Comparison of ENCODE assay signal across 18 cellular contexts in genomic region chr5:180704362-180704761, GRCh38. TPM values are rescaled to one million over a fixed set of nuclear protein-coding genes. Genes with fewer than 3 reads are reported as not detected.
DNase-seq lines count a peak whose midpoint lies in the region; ATAC-seq, FAIRE-seq and TF ChIP-seq lines count a peak whose summit lies in the region.
"Had no signal": no experiment of that assay in that cellular context is flagged by ENCODE, and none has a peak within 500 bp of the region (broad histone marks: within the 10 kb centered on the region; RNA-seq: fewer than 3 reads in every experiment).

No MANE protein-coding gene starts in this region.

- no peak for TF ChIP-seq POLR2A in A549 (IDR thresholded peaks at IDR 0.05; ENCODE audit: low read length)

- H3K9me3 ChIP-seq in A549 (no peaks in the 10 kb centered on the region), Panc1 (ENCODE audit: control insufficient read depth, insufficient read depth, low read depth, low read length) (no peaks in the 10 kb centered on the region)
- H3K9me3 ChIP-seq: MG63, ovary had no signal

- no peak overlapping the region for H3K27ac Mint-ChIP-seq in activated CD4-positive, alpha-beta T cell treated with anti-CD3 and anti-CD28 coated beads, Interleukin-2, amount 10 ng/mL, durations not matched to agents 7 days and 5 days
- H3K27ac Mint-ChIP-seq: activated naive CD4-positive, alpha-beta T cell treated with anti-CD3 and anti-CD28 coated beads, Interleukin-2, amount 10 ng/mL, durations not matched to agents 7 days and 5 days; stimulated activated naive CD8-positive, alpha-beta T cell treated with anti-CD3 and anti-CD28 coated beads, Interleukin-15, amount 100 ng/mL, for 72 hours had no signal

- POLR2A ChIA-PET in A549 (lab: Yijun Ruan, JAX) (no interaction called here), HEK293T (lab: Yijun Ruan, JAX) (no interaction called here), Panc1 (lab: Charles Lee) (no interaction called here)
- POLR2A ChIA-PET in activated CD4-positive, alpha-beta T cell treated with anti-CD3 and anti-CD28 coated beads, Interleukin-2, amount 10 ng/mL, durations not matched to agents 7 days and 5 days (lab: Charles Lee): no interaction called here

- WGBS in A549 (ENCODE audit: missing lambda C conversion rate): 18% methylated on average over 2 of the region's 2 CpGs

- H3K27me3 ChIP-seq in Panc1 (ENCODE audit: control insufficient read depth, insufficient read depth, low read length): peaks cover 6% of the 10 kb centered on the region
- H3K27me3 ChIP-seq: ovary had no signal

- intact Hi-C loops in Panc1 (cut with micrococcal nuclease; ENCODE audit: unreplicated experiment): no loop called here

- TF ChIP-seq EP300 in A549 (IDR thresholded peaks at IDR 0.05): no peak

- H3K4me3 ChIP-seq in A549: no peak overlapping the region
- no peak overlapping the region for H3K4me3 ChIP-seq in Panc1 (ENCODE audit: low read depth in 2 of 2, low read length in 2 of 2)
- no peak overlapping the region for H3K4me3 ChIP-seq in fibroblast of mammary gland (ENCODE audit: control insufficient read depth, low read depth, low read length)
- H3K4me3 ChIP-seq: MG63, ovary had no signal

- 0 out of 3 replicates have a peak, but pooled peaks cover 4% of the 10 kb centered on the region for H3K4me1 ChIP-seq in A549
- H3K4me1 ChIP-seq in Panc1 (ENCODE audit: control insufficient read depth, insufficient read depth, low read length): no peaks in the 10 kb centered on the region

- no peak for FAIRE-seq in A549 (lab: Jason Lieb, UNC)
- FAIRE-seq: kidney, RCC 7860 had no signal

- H3K27me3 Mint-ChIP-seq in activated CD4-positive, alpha-beta T cell treated with anti-CD3 and anti-CD28 coated beads, Interleukin-2, amount 10 ng/mL, durations not matched to agents 7 days and 5 days: peaks cover 2% of the 10 kb centered on the region
- H3K27me3 Mint-ChIP-seq: activated naive CD4-positive, alpha-beta T cell treated with anti-CD3 and anti-CD28 coated beads, Interleukin-2, amount 10 ng/mL, durations not matched to agents 7 days and 5 days; stimulated activated naive CD8-positive, alpha-beta T cell treated with anti-CD3 and anti-CD28 coated beads, Interleukin-15, amount 100 ng/mL, for 72 hours had no signal

- BruUV-seq in Panc1 (replicated peaks; lab: Mats Ljungman, UMichigan): no TSS peak

- DNase-seq in A549 (ENCODE audit: low read depth in 1 of 2, low spot score in 1 of 2): peak in 1 of 2 experiments; percentile 62
- no peak for DNase-seq in HEK293T (ENCODE audit: extremely low spot score)
- DNase-seq in Panc1 (ENCODE audit: low read depth, low spot score): peak; percentile 2
- peak; percentile 30 for DNase-seq in fibroblast of mammary gland (ENCODE audit: low read depth)
- DNase-seq in activated CD8-positive, alpha-beta memory T cell treated with anti-CD3 and anti-CD28 coated beads for 24 hours: no peak
- DNase-seq in activated CD4-positive, alpha-beta T cell treated with anti-CD3 and anti-CD28 coated beads, Interleukin-2, amount 10 ng/mL, durations not matched to agents 7 days and 5 days: no peak
- DNase-seq: activated CD8-positive, alpha-beta memory T cell treated with anti-CD3 and anti-CD28 coated beads, Interleukin-2, amount 50 U/mL, for 4 hours; activated naive CD4-positive, alpha-beta T cell treated with anti-CD3 and anti-CD28 coated beads, Interleukin-2, amount 10 ng/mL, durations not matched to agents 7 days and 5 days; kidney; MG63; NCI-H510A; ovary; stimulated activated naive CD8-positive, alpha-beta T cell treated with anti-CD3 and anti-CD28 coated beads, Interleukin-15, amount 100 ng/mL, for 72 hours had no signal

- no peak for TF ChIP-seq RAD21 in A549 (conservative IDR thresholded peaks at IDR 0.05 in 1 of 2, IDR thresholded peaks at IDR 0.05 in 1 of 2)

- no peak overlapping the region for H3K4me2 ChIP-seq in A549

- H3K4me1 Mint-ChIP-seq in activated CD4-positive, alpha-beta T cell treated with anti-CD3 and anti-CD28 coated beads, Interleukin-2, amount 10 ng/mL, durations not matched to agents 7 days and 5 days: no peaks in the 10 kb centered on the region
- H3K4me1 Mint-ChIP-seq: activated naive CD4-positive, alpha-beta T cell treated with anti-CD3 and anti-CD28 coated beads, Interleukin-2, amount 10 ng/mL, durations not matched to agents 7 days and 5 days; stimulated activated naive CD8-positive, alpha-beta T cell treated with anti-CD3 and anti-CD28 coated beads, Interleukin-15, amount 100 ng/mL, for 72 hours had no signal

- no peak overlapping the region for H3K27ac ChIP-seq in A549
- no peak overlapping the region for H3K27ac ChIP-seq in Panc1 (ENCODE audit: low read length)
- H3K27ac ChIP-seq: ovary had no signal

- TF ChIP-seq CTCF in A549 (IDR thresholded peaks at IDR 0.05): no peak
- no peak for TF ChIP-seq CTCF in Panc1 (IDR thresholded peaks at IDR 0.05)
- TF ChIP-seq CTCF in fibroblast of mammary gland (conservative IDR thresholded peaks at IDR 0.05; ENCODE audit: control insufficient read depth, insufficient read depth, low read depth, low read length): no peak

- CTCF ChIA-PET in A549 (lab: Yijun Ruan, JAX): no interaction called here
- CTCF ChIA-PET in HEK293T (lab: Yijun Ruan, JAX): no interaction called here
- CTCF ChIA-PET in Panc1 (lab: Charles Lee): no interaction called here
- CTCF ChIA-PET in activated CD4-positive, alpha-beta T cell treated with anti-CD3 and anti-CD28 coated beads, Interleukin-2, amount 10 ng/mL, durations not matched to agents 7 days and 5 days (lab: Charles Lee): interaction anchor here (0.6 kb wide), 1 partner anchor 144 kb away, joined by 3 read pairs; no protein-coding TSS in a partner anchor

- in situ Hi-C loops in Panc1 (cut with HindIII; ENCODE audit: low pct_unique_long_range_greater_than_20kb, low sequenced_read_pairs): no loop called here

- ATAC-seq in A549: peak in 1 of 2 experiments; percentile 43; a peak in 3 of 6 replicates
- no peak for ATAC-seq in Panc1
- no peak for ATAC-seq in HG03196 (IDR thresholded peaks at IDR 0.05; ENCODE audit: unreplicated experiment)
- ATAC-seq in GM18907 (IDR thresholded peaks at IDR 0.05; ENCODE audit: unreplicated experiment): no peak
- ATAC-seq: activated CD4-positive, CD25-positive, alpha-beta regulatory T cell treated with anti-CD3 and anti-CD28 coated beads, Interleukin-2, amount 50 U/mL, for 24 hours; stimulated activated naive CD8-positive, alpha-beta T cell treated with anti-CD3 and anti-CD28 coated beads, Interleukin-15, amount 100 ng/mL, for 72 hours had no signal

- H3K36me3 Mint-ChIP-seq in activated CD4-positive, alpha-beta T cell treated with anti-CD3 and anti-CD28 coated beads, Interleukin-2, amount 10 ng/mL, durations not matched to agents 7 days and 5 days (ENCODE audit: low read depth): no peaks in the 10 kb centered on the region
- H3K36me3 Mint-ChIP-seq: activated naive CD4-positive, alpha-beta T cell treated with anti-CD3 and anti-CD28 coated beads, Interleukin-2, amount 10 ng/mL, durations not matched to agents 7 days and 5 days had no signal

- no peak overlapping the region for H3K4me3 Mint-ChIP-seq in activated CD4-positive, alpha-beta T cell treated with anti-CD3 and anti-CD28 coated beads, Interleukin-2, amount 10 ng/mL, durations not matched to agents 7 days and 5 days
- H3K4me3 Mint-ChIP-seq: activated naive CD4-positive, alpha-beta T cell treated with anti-CD3 and anti-CD28 coated beads, Interleukin-2, amount 10 ng/mL, durations not matched to agents 7 days and 5 days; stimulated activated naive CD8-positive, alpha-beta T cell treated with anti-CD3 and anti-CD28 coated beads, Interleukin-15, amount 100 ng/mL, for 72 hours had no signal

- H3K36me3 ChIP-seq in Panc1 (ENCODE audit: control insufficient read depth, insufficient read depth, low read length): no peaks in the 10 kb centered on the region
- H3K36me3 ChIP-seq: MG63, ovary had no signal

- H3K9me3 Mint-ChIP-seq in activated CD4-positive, alpha-beta T cell treated with anti-CD3 and anti-CD28 coated beads, Interleukin-2, amount 10 ng/mL, durations not matched to agents 7 days and 5 days: no peaks in the 10 kb centered on the region
- H3K9me3 Mint-ChIP-seq: activated naive CD4-positive, alpha-beta T cell treated with anti-CD3 and anti-CD28 coated beads, Interleukin-2, amount 10 ng/mL, durations not matched to agents 7 days and 5 days had no signal

TF ChIP-seq in A549, 52 proteins besides CTCF, POLR2A, EP300 and RAD21:
- peak; percentile 54 for TF ChIP-seq MAFK (IDR thresholded peaks at IDR 0.05; ENCODE audit: partially characterized antibody)
- TF ChIP-seq RNF2 (IDR thresholded peaks at IDR 0.05; ENCODE audit: borderline replicate concordance, low read depth): no peak
- TF ChIP-seq MAX (IDR thresholded peaks at IDR 0.05): no peak

TF ChIP-seq in HEK293T, 16 proteins besides CTCF, POLR2A, EP300 and RAD21 (continues in another document):
- no peak for TF ChIP-seq HDGF (IDR thresholded peaks at IDR 0.05; ENCODE audit: borderline replicate concordance)
- TF ChIP-seq, protein P1, sequence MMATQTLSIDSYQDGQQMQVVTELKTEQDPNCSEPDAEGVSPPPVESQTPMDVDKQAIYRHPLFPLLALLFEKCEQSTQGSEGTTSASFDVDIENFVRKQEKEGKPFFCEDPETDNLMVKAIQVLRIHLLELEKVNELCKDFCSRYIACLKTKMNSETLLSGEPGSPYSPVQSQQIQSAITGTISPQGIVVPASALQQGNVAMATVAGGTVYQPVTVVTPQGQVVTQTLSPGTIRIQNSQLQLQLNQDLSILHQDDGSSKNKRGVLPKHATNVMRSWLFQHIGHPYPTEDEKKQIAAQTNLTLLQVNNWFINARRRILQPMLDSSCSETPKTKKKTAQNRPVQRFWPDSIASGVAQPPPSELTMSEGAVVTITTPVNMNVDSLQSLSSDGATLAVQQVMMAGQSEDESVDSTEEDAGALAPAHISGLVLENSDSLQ (IDR thresholded peaks at IDR 0.05): 0 out of 2 replicates have a peak, but pooled peaks have one; percentile 7

RNA-seq across cellular contexts. Expression of gene OR2Y1, which starts 35.5 kb away (rescaled TPM):
- not detected in 2 replicates for polyA plus RNA-seq in A549 (2011; rRNA removed)
- not detected in 2 replicates for polyA plus RNA-seq in A549 (2012; cell fraction: cytosol; rRNA removed)
- not detected in 2 replicates for polyA plus RNA-seq in A549 (2012; cell fraction: nucleus; rRNA removed)
- polyA plus RNA-seq in A549 (2017; fragmentation: RNase III; extraction: RNeasy Plus Mini Kit Qiagen cat#74134 plus additional on column Dnase treatment): not detected in 3 replicates
- polyA minus RNA-seq in A549 (2011; rRNA and poly(A)+ RNA removed): not detected in 2 replicates
- total RNA-seq in Panc1 (2021; ENCODE audit: unreplicated experiment): not detected
- polyA plus RNA-seq in Panc1 (2012; ENCODE audit: insufficient read length): not detected
- not detected for total RNA-seq in activated CD4-positive, alpha-beta T cell treated with anti-CD3 and anti-CD28 coated beads, Interleukin-2, amount 10 ng/mL, durations not matched to agents 7 days and 5 days
- total RNA-seq: kidney; ovary; T-helper 1 cell treated with Interleukin-12 subunit alpha and Interleukin-12 subunit beta and Interleukin-4 antibody, amounts not matched to agents 30 ng/mL and 1 ng/mL, for 36 hours had no signal
- polyA plus RNA-seq: ovary had no signal

RNA-seq across cellular contexts. Expression of gene FLT4, which starts 55.0 kb away (rescaled TPM):
- polyA plus RNA-seq in A549 (2011; rRNA removed) (1.7 and 2.0 TPM in 2 replicates), A549 (2017; fragmentation: RNase III; extraction: RNeasy Plus Mini Kit Qiagen cat#74134 plus additional on column Dnase treatment) (2.1 to 3.0 TPM (median 2.6 TPM) in 3 replicates)
- 4.2 and 5.2 TPM in 2 replicates for polyA plus RNA-seq in A549 (2012; cell fraction: cytosol; rRNA removed)
- 17.4 and 22.7 TPM in 2 replicates for polyA plus RNA-seq in A549 (2012; cell fraction: nucleus; rRNA removed)
- 2.5 and 4.5 TPM in 2 replicates for polyA minus RNA-seq in A549 (2011; rRNA and poly(A)+ RNA removed)
- 0.44 TPM for total RNA-seq in Panc1 (2021; ENCODE audit: unreplicated experiment)
- 1.5 TPM for polyA plus RNA-seq in Panc1 (2012; ENCODE audit: insufficient read length)
- total RNA-seq in activated CD4-positive, alpha-beta T cell treated with anti-CD3 and anti-CD28 coated beads, Interleukin-2, amount 10 ng/mL, durations not matched to agents 7 days and 5 days: under 1 TPM; 0.25 TPM

Comparison
In these comparisons a context has a peak if more than half of its experiments do, and no peak if none do; other contexts are left out.
1. DNase-seq: peak in Panc1 (single experiment) and fibroblast of mammary gland (single experiment); none in HEK293T (single experiment), activated CD8-positive, alpha-beta memory T cell treated with anti-CD3 and anti-CD28 coated beads for 24 hours (single experiment) and activated CD4-positive, alpha-beta T cell treated with anti-CD3 and anti-CD28 coated beads, Interleukin-2, amount 10 ng/mL, durations not matched to agents 7 days and 5 days (single experiment).